1 cellular context compared by ENCODE assay signal in genomic region chr19:572891-573825, GRCh38.
TF ChIP-seq lines count a peak whose summit lies in the region.

No MANE protein-coding gene starts in this region.

TF ChIP-seq in Ishikawa, 13 proteins besides CTCF, POLR2A, EP300 and RAD21 (continued from another document):
- no peak for TF ChIP-seq REST (IDR thresholded peaks at IDR 0.05; ENCODE audit: low read depth)
- TF ChIP-seq MAX (IDR thresholded peaks at IDR 0.05) = 0 out of 2 replicates have a peak, but pooled peaks have one; percentile 42
- no peak for TF ChIP-seq CREB1 (IDR thresholded peaks at IDR 0.05; ENCODE audit: low read depth)
- no peak for TF ChIP-seq TEAD4 (IDR thresholded peaks at IDR 0.05)
- TF ChIP-seq CEBPB (IDR thresholded peaks at IDR 0.05) = no peak
- TF ChIP-seq YY1 (IDR thresholded peaks at IDR 0.05; ENCODE audit: low read depth) = no peak
- no peak; the same call in 1 of the 2 replicates for TF ChIP-seq TAF1 (IDR thresholded peaks at IDR 0.05; ENCODE audit: low read depth)
- peak; percentile 38 for TF ChIP-seq EGR1 (IDR thresholded peaks at IDR 0.05)
